ENCODE assay signal across 18 cellular contexts in genomic region chr4:182206266-182206665, GRCh38. TPM values are rescaled to one million over a fixed set of nuclear protein-coding genes. Genes with fewer than 3 reads are reported as not detected.
DNase-seq lines count a peak whose midpoint lies in the region; ATAC-seq, FAIRE-seq and TF ChIP-seq lines count a peak whose summit lies in the region.
"Had no signal": no experiment of that assay in that cellular context is flagged by ENCODE, and none has a peak within 500 bp of the region (broad histone marks: within the 10 kb centered on the region; RNA-seq: fewer than 3 reads in every experiment).

No MANE protein-coding gene starts in this region.

- no peak for FAIRE-seq in GM19239 (lab: Jason Lieb, UNC)
- FAIRE-seq: GM12892 had no signal

- peaks cover 73% of the 10 kb centered on the region for H3K4me1 ChIP-seq in mesodermal cell (ENCODE audit: control insufficient read depth, insufficient read depth, low read length, poor library complexity, severe bottlenecking)
- no peaks in the 10 kb centered on the region for H3K4me1 ChIP-seq in uterus

- no peaks in the 10 kb centered on the region for H3K27me3 ChIP-seq in uterus
- H3K27me3 ChIP-seq: Peyer's patch had no signal

- H3K36me3 Mint-ChIP-seq in WTC11 = no peaks in the 10 kb centered on the region
- no peaks in the 10 kb centered on the region for H3K36me3 Mint-ChIP-seq in activated T-cell treated with anti-CD3 and anti-CD28 coated beads, Interleukin-2, amount 50 U/mL, for 4 hours (ENCODE audit: insufficient read depth)
- H3K36me3 Mint-ChIP-seq: IgD-negative memory B cell had no signal

- TF ChIP-seq CTCF in WTC11 (IDR thresholded peaks at IDR 0.05) (no peak), uterus (IDR thresholded peaks at IDR 0.05) (no peak)

- WGBS in mesodermal cell (ENCODE audit: insufficient coverage in 2 of 2), 2 experiments = 80 to 81% methylated on average over 2 to 3 of the region's 5 CpGs

- no peaks in the 10 kb centered on the region; the same call in 1 of the 2 replicates for H3K27me3 Mint-ChIP-seq in WTC11 (ENCODE audit: low read depth)
- no peaks in the 10 kb centered on the region for H3K27me3 Mint-ChIP-seq in activated T-cell treated with anti-CD3 and anti-CD28 coated beads, Interleukin-2, amount 50 U/mL, for 4 hours (ENCODE audit: low read depth)
- H3K27me3 Mint-ChIP-seq: IgD-negative memory B cell had no signal

- H3K27ac Mint-ChIP-seq in WTC11 = peak overlapping the region; percentile 25; the same call in 1 of the 2 replicates
- H3K27ac Mint-ChIP-seq: IgD-negative memory B cell had no signal

- POLR2A ChIA-PET in WTC11 (lab: Charles Lee) = no interaction called here

- peaks cover 13% of the 10 kb centered on the region for H3K36me3 ChIP-seq in mesodermal cell (ENCODE audit: control insufficient read depth, insufficient read depth, low read length)
- H3K36me3 ChIP-seq in uterus = no peaks in the 10 kb centered on the region
- H3K36me3 ChIP-seq: Peyer's patch had no signal

- H3K4me3 Mint-ChIP-seq in WTC11 = no peak overlapping the region
- H3K4me3 Mint-ChIP-seq in activated T-cell treated with anti-CD3 and anti-CD28 coated beads, Interleukin-2, amount 50 U/mL, for 4 hours = no peak overlapping the region

- H3K4me1 Mint-ChIP-seq in WTC11 = peaks cover 65% of the 10 kb centered on the region
- no peaks in the 10 kb centered on the region for H3K4me1 Mint-ChIP-seq in activated T-cell treated with anti-CD3 and anti-CD28 coated beads, Interleukin-2, amount 50 U/mL, for 4 hours (ENCODE audit: low read depth)
- H3K4me1 Mint-ChIP-seq: IgD-negative memory B cell had no signal

- TF ChIP-seq POLR2A in uterus (IDR thresholded peaks at IDR 0.05) = no peak

- intact Hi-C loops in uterus (cut with DNase I; ENCODE audit: low total_unique reads) = no loop called here

- ATAC-seq in WTC11 (peak; percentile 50), HG02973 (IDR thresholded peaks at IDR 0.05; ENCODE audit: unreplicated experiment) (no peak)
- ATAC-seq in activated T-cell treated with anti-CD3 and anti-CD28 coated beads, Interleukin-2, amount 50 U/mL, for 4 hours = no peak

- DNase-seq in NCI-H748 (lab: John Stamatoyannopoulos, UW; ENCODE audit: unreplicated experiment) (peak; percentile 60), NCI-H748 treated with DMSO at 0.1 percent for 48 hours (lab: John Stamatoyannopoulos, UW) (no peak), WTC11 (ENCODE audit: low spot score) (no peak), uterus (no peak), GM19239 (ENCODE audit: insufficient read length, low spot score) (no peak)
- DNase-seq in activated T-cell treated with anti-CD3 and anti-CD28 coated beads, Interleukin-2, amount 50 U/mL, for 4 hours = no peak
- DNase-seq: Calu3, DND-41, GDM1, GOT3, MV-4-11, NCI-H446, Peyer's patch, SHP77 had no signal

- H3K9me3 Mint-ChIP-seq in WTC11 = no peaks in the 10 kb centered on the region
- H3K9me3 Mint-ChIP-seq in activated T-cell treated with anti-CD3 and anti-CD28 coated beads, Interleukin-2, amount 50 U/mL, for 4 hours = no peaks in the 10 kb centered on the region

- H3K27ac ChIP-seq in mesodermal cell (ENCODE audit: low read depth, low read length, severe bottlenecking) (peak overlapping the region; percentile 87), uterus (peak overlapping the region; percentile 69 to 95)
- H3K27ac ChIP-seq: Peyer's patch had no signal

- H3K9me3 ChIP-seq in mesodermal cell (ENCODE audit: control insufficient read depth, low read length) (no peaks in the 10 kb centered on the region), uterus (no peaks in the 10 kb centered on the region)
- H3K9me3 ChIP-seq: Peyer's patch had no signal

- CTCF ChIA-PET in WTC11 (lab: Charles Lee) = no interaction called here

- H3K4me3 ChIP-seq in mesodermal cell (ENCODE audit: extremely low read depth, insufficient read depth, low read length, poor library complexity, severe bottlenecking) = no peak overlapping the region
- H3K4me3 ChIP-seq in uterus = no peak overlapping the region
- H3K4me3 ChIP-seq: Peyer's patch had no signal

TF ChIP-seq in WTC11, 78 proteins besides CTCF, POLR2A, EP300 and RAD21 (continues in another document):
- no peak for TF ChIP-seq ZNF396 (CRISPR knock-in tag; IDR thresholded peaks at IDR 0.05; ENCODE audit: borderline replicate concordance)
- no peak for TF ChIP-seq AR (CRISPR knock-in tag; IDR thresholded peaks at IDR 0.05)
- TF ChIP-seq NFATC4 (CRISPR knock-in tag; IDR thresholded peaks at IDR 0.05) = no peak
- no peak for TF ChIP-seq ZNF416 (CRISPR knock-in tag; IDR thresholded peaks at IDR 0.05)
- no peak for TF ChIP-seq ZBTB21 (CRISPR knock-in tag; IDR thresholded peaks at IDR 0.05; ENCODE audit: borderline replicate concordance)
- TF ChIP-seq NR1H2 (CRISPR knock-in tag; IDR thresholded peaks at IDR 0.05) = no peak
- TF ChIP-seq, protein P1, sequence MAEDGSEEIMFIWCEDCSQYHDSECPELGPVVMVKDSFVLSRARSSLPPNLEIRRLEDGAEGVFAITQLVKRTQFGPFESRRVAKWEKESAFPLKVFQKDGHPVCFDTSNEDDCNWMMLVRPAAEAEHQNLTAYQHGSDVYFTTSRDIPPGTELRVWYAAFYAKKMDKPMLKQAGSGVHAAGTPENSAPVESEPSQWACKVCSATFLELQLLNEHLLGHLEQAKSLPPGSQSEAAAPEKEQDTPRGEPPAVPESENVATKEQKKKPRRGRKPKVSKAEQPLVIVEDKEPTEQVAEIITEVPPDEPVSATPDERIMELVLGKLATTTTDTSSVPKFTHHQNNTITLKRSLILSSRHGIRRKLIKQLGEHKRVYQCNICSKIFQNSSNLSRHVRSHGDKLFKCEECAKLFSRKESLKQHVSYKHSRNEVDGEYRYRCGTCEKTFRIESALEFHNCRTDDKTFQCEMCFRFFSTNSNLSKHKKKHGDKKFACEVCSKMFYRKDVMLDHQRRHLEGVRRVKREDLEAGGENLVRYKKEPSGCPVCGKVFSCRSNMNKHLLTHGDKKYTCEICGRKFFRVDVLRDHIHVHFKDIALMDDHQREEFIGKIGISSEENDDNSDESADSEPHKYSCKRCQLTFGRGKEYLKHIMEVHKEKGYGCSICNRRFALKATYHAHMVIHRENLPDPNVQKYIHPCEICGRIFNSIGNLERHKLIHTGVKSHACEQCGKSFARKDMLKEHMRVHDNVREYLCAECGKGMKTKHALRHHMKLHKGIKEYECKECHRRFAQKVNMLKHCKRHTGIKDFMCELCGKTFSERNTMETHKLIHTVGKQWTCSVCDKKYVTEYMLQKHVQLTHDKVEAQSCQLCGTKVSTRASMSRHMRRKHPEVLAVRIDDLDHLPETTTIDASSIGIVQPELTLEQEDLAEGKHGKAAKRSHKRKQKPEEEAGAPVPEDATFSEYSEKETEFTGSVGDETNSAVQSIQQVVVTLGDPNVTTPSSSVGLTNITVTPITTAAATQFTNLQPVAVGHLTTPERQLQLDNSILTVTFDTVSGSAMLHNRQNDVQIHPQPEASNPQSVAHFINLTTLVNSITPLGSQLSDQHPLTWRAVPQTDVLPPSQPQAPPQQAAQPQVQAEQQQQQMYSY (CRISPR knock-in tag; IDR thresholded peaks at IDR 0.05) = no peak
- TF ChIP-seq TP53 (CRISPR knock-in tag; IDR thresholded peaks at IDR 0.05) = no peak
- TF ChIP-seq JUN (CRISPR knock-in tag; IDR thresholded peaks at IDR 0.05) = no peak

RNA-seq across cellular contexts. Expression of gene TENM3, which starts 36.9 kb away (rescaled TPM):
- total RNA-seq in WTC11 (2021) (58.1 to 71.0 TPM (median 59.7 TPM) in 3 replicates), uterus (10 to 100 TPM in 3 of 4 donors, 1 to 10 TPM in 1; 5.9 to 61.5 (median 24.6) TPM)
- 75.8 TPM for polyA plus RNA-seq in mesodermal cell (2013, experiment 1 of 2)
- 56.1 TPM for polyA plus RNA-seq in mesodermal cell (2013, experiment 2 of 2)
- under 1 TPM; 0.03 to 0.14 (median 0.13) TPM for total RNA-seq in activated T-cell treated with anti-CD3 and anti-CD28 coated beads, Interleukin-2, amount 50 U/mL, for 4 hours
- polyA plus RNA-seq: IgD-negative memory B cell had no signal

Comparison
In these comparisons a context has a peak if more than half of its experiments do, and no peak if none do; other contexts are left out.
1. RNA of gene TENM3, which starts 36.9 kb away (total RNA-seq): 58.1 to 71.0 TPM in WTC11 and 5.9 to 61.5 TPM in uterus; 0.03 to 0.14 TPM in activated T-cell treated with anti-CD3 and anti-CD28 coated beads, Interleukin-2, amount 50 U/mL, for 4 hours; every median in the first group is over 4 times any median in the second.